ENCODE assay signal across 8 cellular contexts in the genomic region with DNA sequence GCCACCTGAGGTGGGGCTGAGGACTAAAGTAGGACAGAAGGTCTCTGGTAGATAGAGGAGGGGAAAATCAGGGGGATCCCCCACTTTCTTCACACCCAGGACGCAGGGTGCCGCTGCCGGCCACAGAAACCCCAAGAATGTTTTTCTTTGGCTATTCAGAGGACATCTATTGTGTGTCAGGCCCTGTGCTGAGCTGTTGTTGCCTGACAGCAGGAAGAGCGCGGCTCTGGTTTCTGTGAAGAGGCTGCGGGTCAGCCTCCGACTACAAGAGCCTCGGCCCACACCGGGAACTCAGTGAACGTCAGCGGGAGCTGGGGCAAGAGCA. TPM values are rescaled to one million over a fixed set of nuclear protein-coding genes. Genes with fewer than 3 reads are reported as not detected.
A peak's percentile ranks its signal among the peaks of the same experiment; 100 is the strongest.
DNase-seq lines count a peak whose midpoint lies in the region; ATAC-seq and TF ChIP-seq lines count a peak whose summit lies in the region.

No MANE protein-coding gene starts in this region.

- CTCF ChIA-PET in activated CD4-positive, alpha-beta T cell treated with anti-CD3 and anti-CD28 coated beads, Interleukin-2, amount 10 ng/mL, durations not matched to agents 7 days and 5 days (lab: Charles Lee) = interaction anchor here (0.5 to 4.5 kb wide), 12 partner anchors 10 to 287 kb away, joined by 3 to 39 read pairs (median 8); no protein-coding TSS in a partner anchor

- POLR2A ChIA-PET in activated CD4-positive, alpha-beta T cell treated with anti-CD3 and anti-CD28 coated beads, Interleukin-2, amount 10 ng/mL, durations not matched to agents 7 days and 5 days (lab: Charles Lee) = interaction anchor here (0.6 to 1.4 kb wide), 3 partner anchors 78 to 95 kb away, joined by 5 to 11 read pairs (median 6); no protein-coding TSS in a partner anchor

- WGBS in aorta, 2 donors = 1% methylated on average over 11 of the region's 11 CpGs

- no peaks in the 10 kb centered on the region for H3K9me3 ChIP-seq in neuron (ENCODE audit: low read length)
- H3K9me3 ChIP-seq in aorta (ENCODE audit: control insufficient read depth, low read length) = no peaks in the 10 kb centered on the region

- DNase-seq in CD14-positive monocyte (ENCODE audit: low spot score) (no peak), epithelial cell of proximal tubule (ENCODE audit: low read depth) (no peak), aorta (no peak), NCI-H187 treated with DMSO at 0.1 percent for 48 hours (lab: John Stamatoyannopoulos, UW) (no peak)
- peak; percentile 73 for DNase-seq in activated CD4-positive, alpha-beta T cell treated with anti-CD3 and anti-CD28 coated beads, Interleukin-2, amount 10 ng/mL, durations not matched to agents 7 days and 5 days

- H3K4me3 ChIP-seq in epithelial cell of proximal tubule (ENCODE audit: low read depth, low read length) (peak overlapping the region; percentile 80), neuron (ENCODE audit: low read length) (peak overlapping the region; percentile 89), aorta (ENCODE audit: low read length in 2 of 2) (peak overlapping the region; percentile 48 to 71)

- H3K27ac Mint-ChIP-seq in CD14-positive monocyte = peak overlapping the region; percentile 95 to 99 (median 99)
- peak overlapping the region; percentile 99 for H3K27ac Mint-ChIP-seq in activated CD4-positive, alpha-beta T cell treated with anti-CD3 and anti-CD28 coated beads, Interleukin-2, amount 10 ng/mL, durations not matched to agents 7 days and 5 days

- H3K27me3 ChIP-seq in neuron (ENCODE audit: insufficient read depth, low read length) = no peaks in the 10 kb centered on the region
- H3K27me3 ChIP-seq in aorta (ENCODE audit: control insufficient read depth in 1 of 2, insufficient read depth in 2 of 2, low read length in 1 of 2) = no peaks in the 10 kb centered on the region

- TF ChIP-seq CTCF in CD14-positive monocyte (IDR thresholded peaks at IDR 0.05) (no peak), epithelial cell of proximal tubule (conservative IDR thresholded peaks at IDR 0.05; ENCODE audit: low read depth, low read length) (no peak)

- ATAC-seq in GM19372 (IDR thresholded peaks at IDR 0.05; ENCODE audit: low read depth, unreplicated experiment) (peak; percentile 37), HG03460 (IDR thresholded peaks at IDR 0.05; ENCODE audit: unreplicated experiment) (peak; percentile 41), aorta (ENCODE audit: low FRiP score) (peak; percentile 33)

- peak overlapping the region; percentile 91 to 100 for H3K27ac ChIP-seq in aorta (ENCODE audit: low read depth in 1 of 2, low read length in 2 of 2)

- H3K36me3 ChIP-seq in neuron (ENCODE audit: insufficient read depth, low read length) = peaks cover 7% of the 10 kb centered on the region
- H3K36me3 ChIP-seq in aorta (ENCODE audit: control insufficient read depth in 1 of 2, insufficient read depth in 2 of 2, low read length in 1 of 2) = no peaks in the 10 kb centered on the region

- H2AFZ ChIP-seq in neuron (ENCODE audit: low read depth, low read length) = peak overlapping the region; percentile 63

- H3K4me1 ChIP-seq in neuron (ENCODE audit: insufficient read depth, low read length) (peaks cover 56% of the 10 kb centered on the region), aorta (ENCODE audit: control insufficient read depth in 1 of 2, insufficient read depth in 2 of 2, low read length in 2 of 2) (peaks cover 0 to 2% of the 10 kb centered on the region in 2 donors)

- H3K36me3 Mint-ChIP-seq in CD14-positive monocyte = peaks cover 7 to 10% of the 10 kb centered on the region in 2 donors
- peaks cover 16% of the 10 kb centered on the region for H3K36me3 Mint-ChIP-seq in activated CD4-positive, alpha-beta T cell treated with anti-CD3 and anti-CD28 coated beads, Interleukin-2, amount 10 ng/mL, durations not matched to agents 7 days and 5 days (ENCODE audit: low read depth)

- intact Hi-C loops in CD14-positive monocyte (cut with micrococcal nuclease) (loop anchor here (2.0 to 5.0 kb wide), 3 partner anchors 45 to 95 kb away; a partner anchor contains a TSS), aorta (cut with DNase I) (loop anchor here in 1 of 2 donors (1.0 kb wide), 1 partner anchor 91 kb away; a partner anchor contains a TSS)

- no peaks in the 10 kb centered on the region for H3K9me3 Mint-ChIP-seq in CD14-positive monocyte
- H3K9me3 Mint-ChIP-seq in activated CD4-positive, alpha-beta T cell treated with anti-CD3 and anti-CD28 coated beads, Interleukin-2, amount 10 ng/mL, durations not matched to agents 7 days and 5 days = no peaks in the 10 kb centered on the region

- H3K4me1 Mint-ChIP-seq in CD14-positive monocyte = peaks cover 67% of the 10 kb centered on the region
- H3K4me1 Mint-ChIP-seq in activated CD4-positive, alpha-beta T cell treated with anti-CD3 and anti-CD28 coated beads, Interleukin-2, amount 10 ng/mL, durations not matched to agents 7 days and 5 days = peaks cover 64% of the 10 kb centered on the region

- peak overlapping the region; percentile 97 to 98 for H3K4me3 Mint-ChIP-seq in CD14-positive monocyte
- H3K4me3 Mint-ChIP-seq in activated CD4-positive, alpha-beta T cell treated with anti-CD3 and anti-CD28 coated beads, Interleukin-2, amount 10 ng/mL, durations not matched to agents 7 days and 5 days = peak overlapping the region; percentile 86

- H3K27me3 Mint-ChIP-seq in CD14-positive monocyte (ENCODE audit: low read depth in 3 of 3) = peaks cover 0 to 2% (median 0%) of the 10 kb centered on the region in 3 donors
- no peaks in the 10 kb centered on the region for H3K27me3 Mint-ChIP-seq in activated CD4-positive, alpha-beta T cell treated with anti-CD3 and anti-CD28 coated beads, Interleukin-2, amount 10 ng/mL, durations not matched to agents 7 days and 5 days

RNA-seq across cellular contexts. Expression of a gene that starts 0.4 kb away (rescaled TPM):
- 1 to 10 TPM; 8.3 to 9.5 TPM for polyA plus RNA-seq in CD14-positive monocyte
- 10 to 100 TPM; 16.4 to 16.9 TPM for total RNA-seq in activated CD4-positive, alpha-beta T cell treated with anti-CD3 and anti-CD28 coated beads, Interleukin-2, amount 10 ng/mL, durations not matched to agents 7 days and 5 days
- total RNA-seq in epithelial cell of proximal tubule = 10.7 and 12.6 TPM in 2 replicates
- 10 to 100 TPM in 1 of 2 donors, 1 to 10 TPM in 1; 6.8 to 10.3 TPM for total RNA-seq in aorta
- polyA plus RNA-seq in aorta = 10 to 100 TPM in 1 of 2 donors, 1 to 10 TPM in 1; 6.9 to 10.9 TPM

RNA-seq across cellular contexts. Expression of a gene that starts 39.1 kb away (rescaled TPM):
- 1 to 10 TPM; 3.1 to 6.0 TPM for polyA plus RNA-seq in CD14-positive monocyte
- 10 to 100 TPM; 45.1 to 55.0 TPM for total RNA-seq in activated CD4-positive, alpha-beta T cell treated with anti-CD3 and anti-CD28 coated beads, Interleukin-2, amount 10 ng/mL, durations not matched to agents 7 days and 5 days
- total RNA-seq in epithelial cell of proximal tubule = 34.2 and 53.3 TPM in 2 replicates
- 10 to 100 TPM; 18.0 to 21.4 TPM for total RNA-seq in aorta
- 1 to 10 TPM; 8.0 to 8.2 TPM for polyA plus RNA-seq in aorta
